Comparison of ENCODE assay signal across 14 cellular contexts in the genomic region with DNA sequence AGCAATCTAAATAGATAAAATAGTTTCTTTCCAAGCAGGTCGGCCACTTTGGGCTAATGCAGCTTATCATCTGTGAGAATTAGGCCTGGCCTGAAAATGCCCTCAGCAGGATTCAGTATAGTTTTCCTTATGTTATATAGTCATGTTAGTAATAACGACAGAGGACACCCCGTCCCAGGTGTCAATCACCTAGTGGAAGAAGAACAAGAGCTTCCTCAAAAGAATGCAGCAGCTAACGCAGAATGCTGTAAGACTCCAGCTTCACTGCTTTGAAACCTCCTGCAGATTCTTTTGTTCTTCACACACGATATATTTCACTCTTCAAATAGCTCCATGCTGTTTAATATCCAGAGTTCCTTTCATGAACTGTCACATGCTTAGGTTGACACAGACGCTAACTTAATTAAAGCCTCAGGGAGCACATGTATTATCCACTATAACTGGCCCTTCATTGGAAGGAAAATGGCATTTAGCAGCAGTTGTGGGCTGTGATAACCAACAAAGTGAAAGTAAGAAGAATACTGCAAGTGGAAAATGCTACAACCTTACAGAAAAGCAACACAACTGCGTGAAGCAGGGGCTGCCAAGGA.
DNase-seq lines count a peak whose midpoint lies in the region; ATAC-seq and TF ChIP-seq lines count a peak whose summit lies in the region.
"Had no signal": no experiment of that assay in that cellular context is flagged by ENCODE, and none has a peak within 500 bp of the region (broad histone marks: within the 10 kb centered on the region; RNA-seq: fewer than 3 reads in every experiment).

No MANE protein-coding gene starts in this region.

- H2AFZ ChIP-seq in GM23248 (peak overlapping the region; percentile 40; the same call in 1 of the 2 replicates), neuronal stem cell (ENCODE audit: low read length) (no peak overlapping the region), GM23338 (no peak overlapping the region)

- H3F3A ChIP-seq in GM23248 (ENCODE audit: insufficient read depth): no peaks in the 10 kb centered on the region
- no peaks in the 10 kb centered on the region for H3F3A ChIP-seq in GM23338 (replicated peaks; ENCODE audit: low read depth)

- no peak overlapping the region for H3K4me3 Mint-ChIP-seq in endothelial cell (ENCODE audit: unreplicated experiment)
- H3K4me3 Mint-ChIP-seq in GM23338: no peak overlapping the region
- H3K4me3 Mint-ChIP-seq: B cell had no signal

- no peak for TF ChIP-seq CTCF in endothelial cell (IDR thresholded peaks at IDR 0.05; ENCODE audit: unreplicated experiment)
- TF ChIP-seq CTCF in GM23338 (conservative IDR thresholded peaks at IDR 0.05; ENCODE audit: low read depth in 2 of 2): no peak

- H3K9me2 ChIP-seq in GM23248 (ENCODE audit: insufficient read depth) (no peaks in the 10 kb centered on the region), GM23338 (ENCODE audit: insufficient read depth) (no peaks in the 10 kb centered on the region)

- H3K36me3 ChIP-seq in GM23248 (ENCODE audit: low read depth) (no peaks in the 10 kb centered on the region), neuronal stem cell (replicated peaks in 1 of 2; ENCODE audit: control insufficient read depth in 2 of 2, insufficient read depth in 2 of 2, low read length in 2 of 2) (no peaks in the 10 kb centered on the region), GM23338 (ENCODE audit: insufficient read depth) (no peaks in the 10 kb centered on the region)

- H3K23ac ChIP-seq in neuronal stem cell (ENCODE audit: low read depth, low read length, poor library complexity): no peak overlapping the region

- 53 to 55% methylated on average over 7 of the region's 7 CpGs for WGBS in GM23248 (ENCODE audit: low coverage in 1 of 2, low lambda C conversion rate in 2 of 2, missing lambda C conversion rate in 2 of 2), 2 experiments
- no CpG with 5 or more reads among the region's 7 CpGs for WGBS in neuronal stem cell (ENCODE audit: extremely low coverage in 2 of 2, insufficient read length in 2 of 2, insufficient replicate concordance in 1 of 2), 2 donors

- no peaks in the 10 kb centered on the region for H3K9me3 ChIP-seq in GM23248 (ENCODE audit: low read depth)
- H3K9me3 ChIP-seq in neuronal stem cell (replicated peaks in 1 of 2; ENCODE audit: control insufficient read depth in 2 of 2, insufficient read depth in 1 of 2, low read depth in 1 of 2, low read length in 2 of 2): no peaks in the 10 kb centered on the region

- no peak overlapping the region for H2BK15ac ChIP-seq in neuronal stem cell (ENCODE audit: low read length)

- H3K18ac ChIP-seq in neuronal stem cell (ENCODE audit: low read length): no peak overlapping the region

- DNase-seq in GM23248 (no peak), NCI-H748 treated with DMSO at 0.1 percent for 48 hours (lab: John Stamatoyannopoulos, UW) (peak; percentile 87), endothelial cell (ENCODE audit: low spot score) (no peak), neuronal stem cell (ENCODE audit: low spot score) (peak; percentile 20), activated gamma-delta T cell treated with Interleukin-2 at 50 U/mL for 16 hours (no peak), A172 (ENCODE audit: low spot score) (no peak), GM23338 (ENCODE audit: low spot score) (no peak)
- DNase-seq: activated CD4-positive, alpha-beta T cell treated with anti-CD3 and anti-CD28 coated beads for 48 hours; naive thymus-derived CD8-positive, alpha-beta T cell; NCI-H1436; T-helper 1 cell had no signal

- no peaks in the 10 kb centered on the region for H3K79me2 ChIP-seq in GM23248 (ENCODE audit: insufficient read depth)
- no peaks in the 10 kb centered on the region for H3K79me2 ChIP-seq in GM23338 (replicated peaks; ENCODE audit: insufficient read depth)

- no peaks in the 10 kb centered on the region for H4K20me1 ChIP-seq in GM23248 (ENCODE audit: insufficient read depth)
- H4K20me1 ChIP-seq in GM23338 (replicated peaks; ENCODE audit: insufficient read depth): no peaks in the 10 kb centered on the region

- H4K91ac ChIP-seq in neuronal stem cell (ENCODE audit: low read depth, low read length, poor library complexity): no peak overlapping the region

- no peaks in the 10 kb centered on the region for H3K36me3 Mint-ChIP-seq in endothelial cell (ENCODE audit: low read depth, unreplicated experiment)
- peaks cover 2% of the 10 kb centered on the region; the same call in 1 of the 3 replicates for H3K36me3 Mint-ChIP-seq in GM23338 (ENCODE audit: low read depth)
- H3K36me3 Mint-ChIP-seq: naive thymus-derived CD8-positive, alpha-beta T cell had no signal

- H3K4me2 ChIP-seq in GM23248 (ENCODE audit: unreplicated experiment) (peak overlapping the region; percentile 36), neuronal stem cell (ENCODE audit: insufficient read depth, low read length, poor library complexity, severe bottlenecking) (no peak overlapping the region), GM23338 (no peak overlapping the region)

- no peak overlapping the region for H2BK12ac ChIP-seq in neuronal stem cell (ENCODE audit: low read length)

- in situ Hi-C loops in GM23248 (cut with MboI): no loop called here

- no peak overlapping the region for H2BK5ac ChIP-seq in neuronal stem cell (ENCODE audit: low read length)

- H3K4me1 ChIP-seq in GM23248 (ENCODE audit: insufficient read depth) (no peaks in the 10 kb centered on the region), neuronal stem cell (ENCODE audit: control insufficient read depth in 2 of 2, insufficient read depth in 1 of 2, low read depth in 1 of 2, low read length in 2 of 2) (peaks cover 7 to 41% of the 10 kb centered on the region in 2 donors), GM23338 (ENCODE audit: insufficient read depth) (no peaks in the 10 kb centered on the region)

- H3K9ac ChIP-seq in GM23248 (no peak overlapping the region), neuronal stem cell (ENCODE audit: low read depth, low read length, poor library complexity) (no peak overlapping the region)

- no peak overlapping the region for H3K14ac ChIP-seq in neuronal stem cell (ENCODE audit: low read length)

- H3K9me3 Mint-ChIP-seq in endothelial cell (ENCODE audit: unreplicated experiment) (peaks cover 4% of the 10 kb centered on the region), GM23338 (peaks cover 7% of the 10 kb centered on the region; the same call in 1 of the 3 replicates)
- H3K9me3 Mint-ChIP-seq: naive thymus-derived CD8-positive, alpha-beta T cell had no signal

- H3K27me3 ChIP-seq in GM23248 (replicated peaks; ENCODE audit: insufficient read depth) (no peaks in the 10 kb centered on the region), neuronal stem cell (ENCODE audit: control insufficient read depth in 3 of 3, insufficient read depth in 3 of 3, low read depth in 1 of 3, low read length in 3 of 3) (no peaks in the 10 kb centered on the region), GM23338 (ENCODE audit: insufficient read depth) (no peaks in the 10 kb centered on the region)

- no peak for ATAC-seq in HG02885 (IDR thresholded peaks at IDR 0.05; ENCODE audit: poor library complexity, unreplicated experiment)
- no peak for ATAC-seq in GM23338
- ATAC-seq: esophagus mucosa; naive thymus-derived CD8-positive, alpha-beta T cell had no signal

- H3K4me3 ChIP-seq in GM23248 (no peak overlapping the region), neuronal stem cell (ENCODE audit: low read length in 2 of 2) (no peak overlapping the region), GM23338 (no peak overlapping the region)

- H2AK5ac ChIP-seq in neuronal stem cell (ENCODE audit: low read depth, low read length): no peak overlapping the region

- H3K79me1 ChIP-seq in neuronal stem cell (ENCODE audit: low read depth, low read length): peaks cover 2% of the 10 kb centered on the region

- H3K4me1 Mint-ChIP-seq in endothelial cell (ENCODE audit: unreplicated experiment): peaks cover 71% of the 10 kb centered on the region
- H3K4me1 Mint-ChIP-seq in GM23338: peaks cover 14% of the 10 kb centered on the region; the same call in 2 of the 3 replicates
- H3K4me1 Mint-ChIP-seq: B cell had no signal

- H2BK120ac ChIP-seq in neuronal stem cell (ENCODE audit: low read depth, low read length): no peak overlapping the region

- H3K27ac ChIP-seq in GM23248 (no peak overlapping the region), neuronal stem cell (replicated peaks; ENCODE audit: low read length) (no peak overlapping the region), GM23338 (ENCODE audit: low read depth) (no peak overlapping the region)

- no peak overlapping the region for H3K4ac ChIP-seq in neuronal stem cell (ENCODE audit: low read length)

- H3K27ac Mint-ChIP-seq in endothelial cell (ENCODE audit: unreplicated experiment) (peak overlapping the region; percentile 95), GM23338 (no peak overlapping the region)
- H3K27ac Mint-ChIP-seq: B cell; naive thymus-derived CD8-positive, alpha-beta T cell had no signal

- H3K27me3 Mint-ChIP-seq in endothelial cell (ENCODE audit: unreplicated experiment) (no peaks in the 10 kb centered on the region), GM23338 (ENCODE audit: insufficient read depth, low read depth, poor library complexity) (no peaks in the 10 kb centered on the region)
- H3K27me3 Mint-ChIP-seq: B cell; naive thymus-derived CD8-positive, alpha-beta T cell had no signal

- H4K8ac ChIP-seq in neuronal stem cell (ENCODE audit: low read depth, low read length): no peak overlapping the region

TF ChIP-seq in GM23338, 12 proteins besides CTCF, POLR2A, EP300 and RAD21 (continues in another document):
- no peak for TF ChIP-seq STAT1 (IDR thresholded peaks at IDR 0.05; ENCODE audit: unreplicated experiment)

Comparison
In these comparisons a context has a peak if more than half of its experiments do, and no peak if none do; other contexts are left out.
1. DNase-seq: peak in NCI-H748 treated with DMSO at 0.1 percent for 48 hours (single experiment) and neuronal stem cell (single experiment); none in GM23248 (single experiment), endothelial cell (single experiment), activated gamma-delta T cell treated with Interleukin-2 at 50 U/mL for 16 hours (single experiment), A172 (single experiment) and GM23338 (single experiment).